20 cellular contexts compared by ENCODE assay signal in the genomic region with DNA sequence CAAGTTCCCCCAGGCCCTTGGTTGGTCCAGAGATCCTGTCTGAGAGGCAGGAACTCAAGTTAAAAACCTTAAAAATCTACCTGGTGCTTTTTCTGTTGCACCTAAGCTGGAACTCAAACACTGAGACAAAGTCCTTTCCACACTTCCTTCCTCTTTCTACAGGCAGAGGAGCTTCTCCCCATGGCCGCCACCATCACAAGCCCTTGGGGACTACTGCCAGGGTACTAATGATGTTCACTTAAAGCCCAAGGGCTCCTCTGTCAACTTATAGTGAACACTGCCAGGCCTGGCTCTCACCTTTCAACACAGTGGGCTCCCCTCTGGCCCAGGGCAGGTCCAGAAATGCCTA. TPM values are rescaled to one million over a fixed set of nuclear protein-coding genes. Genes with fewer than 3 reads are reported as not detected.
DNase-seq lines count a peak whose midpoint lies in the region; ATAC-seq and TF ChIP-seq lines count a peak whose summit lies in the region.
"Had no signal": no experiment of that assay in that cellular context is flagged by ENCODE, and none has a peak within 500 bp of the region (broad histone marks: within the 10 kb centered on the region; RNA-seq: fewer than 3 reads in every experiment).

No MANE protein-coding gene starts in this region.

- no TSS peak for BruUV-seq in IMR-90 (replicated peaks; lab: Mats Ljungman, UMichigan)
- no TSS peak for BruUV-seq in PC-3 (replicated peaks; lab: Mats Ljungman, UMichigan)

- H2AFZ ChIP-seq in IMR-90 (replicated peaks; ENCODE audit: low read length, poor library complexity) (no peak overlapping the region), PC-3 (ENCODE audit: low read length) (no peak overlapping the region)

- 0 out of 2 replicates have a peak overlapping the region, but pooled peaks have one; percentile 17 for H3K4ac ChIP-seq in IMR-90 (ENCODE audit: low read depth, low read length)

- H3K27ac ChIP-seq in BLaER1, result peak overlapping the region; percentile 35; the same call in 1 of the 2 replicates
- no peak overlapping the region for H3K27ac ChIP-seq in IMR-90 (ENCODE audit: insufficient read depth, low read length)
- peak overlapping the region; percentile 30 for H3K27ac ChIP-seq in foreskin keratinocyte
- no peak overlapping the region for H3K27ac ChIP-seq in PC-3 (ENCODE audit: low read length)
- H3K27ac ChIP-seq: C4-2B had no signal

- H3K56ac ChIP-seq in IMR-90 (ENCODE audit: extremely low read depth, insufficient read depth, low read length), result no peak overlapping the region

- intact Hi-C loops in IMR-90 (cut with micrococcal nuclease) (no loop called here), PC-3 (cut with micrococcal nuclease) (no loop called here)

- in situ Hi-C loops in IMR-90 (cut with MboI; ENCODE audit: low sequenced_read_pairs), result no loop called here

- no peaks in the 10 kb centered on the region for H3K79me2 ChIP-seq in PC-3 (ENCODE audit: low read length)

- H3K27me3 ChIP-seq in BLaER1 (no peaks in the 10 kb centered on the region), IMR-90 (ENCODE audit: control insufficient read depth, insufficient read depth, low read length) (no peaks in the 10 kb centered on the region), foreskin keratinocyte (no peaks in the 10 kb centered on the region), PC-3 (ENCODE audit: low read length) (no peaks in the 10 kb centered on the region)

- H2BK20ac ChIP-seq in IMR-90 (ENCODE audit: low read depth, low read length), result no peak overlapping the region

- no peak overlapping the region for H4K5ac ChIP-seq in IMR-90 (ENCODE audit: low read depth, low read length)

- H2BK5ac ChIP-seq in IMR-90 (ENCODE audit: low read depth, low read length, poor library complexity, severe bottlenecking), result no peak overlapping the region

- DNase-seq in IMR-90 (no peak), NB4 (ENCODE audit: low read depth) (peak; percentile 87), foreskin keratinocyte (no peak), PC-3 (no peak)
- no peak for DNase-seq in activated CD4-positive, alpha-beta T cell treated with anti-CD3 and anti-CD28 coated beads for 1 hour
- DNase-seq: GOT3; NCI-H1092 treated with DMSO at 0.1 percent for 48 hours; NCI-H2081; NCI-H2171 treated with DMSO at 0.1 percent for 48 hours; NCI-H446; NCI-H69; NK-92 treated with Interleukin-12 subunit alpha and Interleukin-12 subunit beta, amount 100 ng/mL, for 24 hours; OCI-M1; RPMI8226; SHP77 treated with DMSO at 0.1 percent for 48 hours; SK-N-SH had no signal

- H3K4me1 ChIP-seq in BLaER1 (peaks cover 18% of the 10 kb centered on the region), IMR-90 (ENCODE audit: control insufficient read depth, insufficient read depth, low read length) (peaks cover 2% of the 10 kb centered on the region; the same call in 1 of the 2 replicates), foreskin keratinocyte (peaks cover 15% of the 10 kb centered on the region), PC-3 (ENCODE audit: insufficient read depth, low read length) (peaks cover 13% of the 10 kb centered on the region)

- no peaks in the 10 kb centered on the region for H4K20me1 ChIP-seq in BLaER1
- H4K20me1 ChIP-seq in IMR-90 (ENCODE audit: insufficient read depth, low read length), result no peaks in the 10 kb centered on the region
- H4K20me1 ChIP-seq in PC-3 (ENCODE audit: low read length), result no peaks in the 10 kb centered on the region

- no peak overlapping the region for H2AK9ac ChIP-seq in IMR-90 (replicated peaks; ENCODE audit: low read depth, low read length, poor library complexity)

- TF ChIP-seq POLR2A in IMR-90 (IDR thresholded peaks at IDR 0.05; ENCODE audit: low read depth, low read length) (no peak), NB4 (IDR thresholded peaks at IDR 0.05; ENCODE audit: extremely low read depth, insufficient read length) (no peak)

- TF ChIP-seq CTCF in IMR-90 (conservative IDR thresholded peaks at IDR 0.05; ENCODE audit: low read depth, low read length), result no peak
- no peak for TF ChIP-seq CTCF in NB4 (IDR thresholded peaks at IDR 0.05; ENCODE audit: low read depth, low read length)
- no peak for TF ChIP-seq CTCF in foreskin keratinocyte (conservative IDR thresholded peaks at IDR 0.05)
- no peak for TF ChIP-seq CTCF in PC-3 (conservative IDR thresholded peaks at IDR 0.05; ENCODE audit: low read depth, low read length)

- no peak overlapping the region for H3K14ac ChIP-seq in IMR-90 (replicated peaks; ENCODE audit: low read depth, low read length)

- H3K4me2 ChIP-seq in BLaER1, result peak overlapping the region; percentile 64
- no peak overlapping the region for H3K4me2 ChIP-seq in IMR-90 (ENCODE audit: low read depth, low read length)
- H3K4me2 ChIP-seq in PC-3 (ENCODE audit: low read length), result no peak overlapping the region
- H3K4me2 ChIP-seq: SK-N-SH had no signal

- no peak for TF ChIP-seq RAD21 in IMR-90 (IDR thresholded peaks at IDR 0.05; ENCODE audit: low read length)

- H2BK120ac ChIP-seq in IMR-90 (ENCODE audit: low read depth, low read length), result no peak overlapping the region

- ATAC-seq in IMR-90 (ENCODE audit: low read depth), result no peak
- no peak for ATAC-seq in foreskin keratinocyte
- no peak for ATAC-seq in HG02759 (IDR thresholded peaks at IDR 0.05; ENCODE audit: unreplicated experiment)
- no peak for ATAC-seq in PC-3

- POLR2A ChIA-PET in IMR-90 (lab: Charles Lee; ENCODE audit: unreplicated experiment) (no interaction called here), PC-3 (lab: Charles Lee; ENCODE audit: unreplicated experiment) (no interaction called here)

- H3K79me1 ChIP-seq in IMR-90 (ENCODE audit: low read depth in 1 of 2, low read length in 2 of 2), result no peaks in the 10 kb centered on the region

- H2BK15ac ChIP-seq in IMR-90 (ENCODE audit: low read depth, low read length), result no peak overlapping the region

- no peak overlapping the region for H4K91ac ChIP-seq in IMR-90 (ENCODE audit: insufficient read depth, low read depth, low read length)

- H3K4me3 ChIP-seq in BLaER1, result no peak overlapping the region
- no peak overlapping the region for H3K4me3 ChIP-seq in IMR-90 (ENCODE audit: insufficient read depth, low read depth, low read length)
- no peak overlapping the region for H3K4me3 ChIP-seq in NB4 (ENCODE audit: low read depth, low read length)
- no peak overlapping the region for H3K4me3 ChIP-seq in PC-3 (ENCODE audit: low read length)

- 100% methylated on average over 1 of the region's 1 CpG; no CpG with 5 or more reads in 1 of the 2 experiments for WGBS in IMR-90 (ENCODE audit: extremely low coverage in 2 of 2, insufficient read length in 1 of 2), 2 experiments

- CTCF ChIA-PET in IMR-90 (lab: Yijun Ruan, JAX) (no interaction called here), PC-3 (lab: Charles Lee) (no interaction called here)

- H3K9me2 ChIP-seq in PC-3 (replicated peaks; ENCODE audit: low read length), result no peaks in the 10 kb centered on the region
- H3K9me2 ChIP-seq: SK-N-SH had no signal

- no peak overlapping the region for H3K18ac ChIP-seq in IMR-90 (ENCODE audit: low read depth, low read length)

- no peak overlapping the region for H2AK5ac ChIP-seq in IMR-90 (ENCODE audit: low read depth, low read length)

- H3K9me3 ChIP-seq in BLaER1 (no peaks in the 10 kb centered on the region), IMR-90 (ENCODE audit: control insufficient read depth, insufficient read depth, low read length) (no peaks in the 10 kb centered on the region), PC-3 (ENCODE audit: low read length) (no peaks in the 10 kb centered on the region)

- H3K23ac ChIP-seq in IMR-90 (ENCODE audit: low read depth, low read length), result no peak overlapping the region

- H3K36me3 ChIP-seq in BLaER1 (no peaks in the 10 kb centered on the region), IMR-90 (ENCODE audit: control insufficient read depth, insufficient read depth, low read length) (no peaks in the 10 kb centered on the region), PC-3 (ENCODE audit: low read depth, low read length) (no peaks in the 10 kb centered on the region)

- no peaks in the 10 kb centered on the region for H3F3A ChIP-seq in PC-3 (ENCODE audit: low read length, unreplicated experiment)

- H4K8ac ChIP-seq in IMR-90 (ENCODE audit: low read depth in 2 of 2, low read length in 2 of 2), result no peak overlapping the region

- H3K9me1 ChIP-seq in IMR-90 (ENCODE audit: insufficient read depth, low read length), result peaks cover 2% of the 10 kb centered on the region; the same call in 1 of the 2 replicates

- dilution Hi-C loops in IMR-90 (cut with HindIII; ENCODE audit: low sequenced_read_pairs, unreplicated experiment), result no loop called here

- H3K9ac ChIP-seq in BLaER1 (no peak overlapping the region), IMR-90 (ENCODE audit: low read depth, low read length) (no peak overlapping the region), PC-3 (ENCODE audit: low read length) (no peak overlapping the region)
- H3K9ac ChIP-seq: SK-N-SH had no signal

TF ChIP-seq in IMR-90, 13 proteins besides CTCF, POLR2A, EP300 and RAD21 (continues in another document):
- TF ChIP-seq MXI1 (IDR thresholded peaks at IDR 0.05; ENCODE audit: borderline replicate concordance, low read depth, low read length), result no peak
- TF ChIP-seq MAFK (IDR thresholded peaks at IDR 0.05; ENCODE audit: low read depth, low read length), result no peak
- no peak for TF ChIP-seq CHD1 (IDR thresholded peaks at IDR 0.05; ENCODE audit: low read depth, low read length)
- TF ChIP-seq FOS (IDR thresholded peaks at IDR 0.05; ENCODE audit: low read depth, low read length), result no peak
- TF ChIP-seq MAZ (IDR thresholded peaks at IDR 0.05; ENCODE audit: borderline replicate concordance, low read depth, low read length), result no peak
- TF ChIP-seq CEBPB (IDR thresholded peaks at IDR 0.05; ENCODE audit: low read depth, low read length), result no peak
- no peak for TF ChIP-seq ELK1 (IDR thresholded peaks at IDR 0.05; ENCODE audit: borderline replicate concordance, low read depth, low read length)
- no peak for TF ChIP-seq RCOR1 (IDR thresholded peaks at IDR 0.05; ENCODE audit: insufficient replicate concordance, low read length)
- TF ChIP-seq NFE2L2 (IDR thresholded peaks at IDR 0.05; ENCODE audit: low read depth, low read length), result no peak
- TF ChIP-seq RFX5 (IDR thresholded peaks at IDR 0.05; ENCODE audit: low read depth, low read length), result no peak

RNA-seq across cellular contexts. Expression of gene TM4SF18, which starts 26.0 kb away (rescaled TPM):
- total RNA-seq in IMR-90 (2012; rRNA removed) (under 0.01 TPM in 1 of 2 replicates, not detected in the other), foreskin keratinocyte (not detected in 2 replicates), PC-3 (2014; rRNA removed) (0.06 and 0.40 TPM in 2 replicates)
- polyA plus RNA-seq in IMR-90 (2012; rRNA removed) (not detected in 2 replicates), foreskin keratinocyte (not detected in 2 replicates)
- not detected in 2 replicates for polyA plus RNA-seq in IMR-90 (2012; cell fraction: cytosol; rRNA removed)
- not detected in 2 replicates for polyA plus RNA-seq in IMR-90 (2012; cell fraction: nucleus; rRNA removed; ENCODE audit: low replicate concordance)
- total RNA-seq: T-helper 1 cell treated with Interleukin-12 subunit alpha and Interleukin-12 subunit beta and Interleukin-4 antibody, amounts not matched to agents 30 ng/mL and 1 ng/mL, for 36 hours had no signal

Comparison
In these comparisons a context has a peak if more than half of its experiments do, and no peak if none do; other contexts are left out.
1. H3K27ac ChIP-seq: peak in BLaER1 (single experiment) and foreskin keratinocyte (single experiment); none in IMR-90 (single experiment) and PC-3 (single experiment).